In the genomic region with DNA sequence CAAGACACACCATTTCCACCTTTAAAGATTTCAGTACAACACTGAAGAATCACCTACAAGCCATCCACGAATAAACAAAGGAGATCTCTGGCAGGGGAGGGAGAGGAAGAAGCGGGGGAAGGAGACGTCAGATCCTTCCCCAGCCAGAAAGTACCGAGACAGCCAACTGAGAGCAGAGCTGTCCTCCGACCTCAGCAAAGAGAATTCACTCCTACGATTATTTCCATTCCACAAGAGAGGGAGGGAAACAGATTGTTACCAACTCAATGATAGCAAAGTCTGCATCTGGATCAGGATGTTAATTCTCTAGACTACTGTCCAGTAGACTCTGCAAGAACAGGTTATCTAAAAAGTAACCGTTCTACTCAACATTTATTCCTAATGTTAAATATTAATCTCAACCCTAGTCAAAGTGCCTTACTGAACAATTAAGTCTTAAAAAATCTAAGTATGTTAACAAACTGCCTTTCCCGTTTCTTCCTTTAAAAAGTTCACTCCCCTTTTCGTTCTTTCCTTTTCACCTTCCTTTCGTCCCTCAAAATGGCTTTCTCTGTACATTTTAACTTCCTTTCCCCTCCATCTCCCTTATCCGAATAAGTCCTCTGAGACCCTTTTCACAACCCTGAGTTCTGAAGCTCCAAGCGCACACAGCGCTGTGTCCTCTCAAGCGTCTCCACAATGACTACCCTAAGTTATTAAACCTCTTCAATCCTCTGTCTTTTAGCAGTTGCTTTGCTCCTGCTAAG, we compare ENCODE assay signal across 1 cellular context.
TF ChIP-seq lines count a peak whose summit lies in the region.

No MANE protein-coding gene starts in this region.

TF ChIP-seq in K562, 482 proteins besides CTCF, POLR2A, EP300 and RAD21 (continues in another document):
- TF ChIP-seq ZNF224 (CRISPR knock-in tag; IDR thresholded peaks at IDR 0.05) (no peak), PKNOX1 (IDR thresholded peaks at IDR 0.05) (0 out of 2 replicates have a peak, but pooled peaks have one; percentile 5), AFF4 (CRISPR knock-in tag; IDR thresholded peaks at IDR 0.05) (no peak), IRF1 (CRISPR knock-in tag; IDR thresholded peaks at IDR 0.05; ENCODE audit: borderline replicate concordance) (no peak), NKRF (IDR thresholded peaks at IDR 0.05; ENCODE audit: borderline replicate concordance) (peak; percentile 30; the same call in 1 of the 2 replicates), TSHZ1 (CRISPR knock-in tag; IDR thresholded peaks at IDR 0.05) (no peak), GABPA (tag; conservative IDR thresholded peaks at IDR 0.05; ENCODE audit: low read depth) (peak; percentile 71), ARID1B (IDR thresholded peaks at IDR 0.05) (0 out of 2 replicates have a peak, but pooled peaks have one; percentile 11), YY1 (IDR thresholded peaks at IDR 0.05; ENCODE audit: borderline replicate concordance in 1 of 3, control insufficient read depth in 1 of 3, extremely low read depth in 1 of 3, insufficient read depth in 3 of 3, insufficient read length in 1 of 3, insufficient replicate concordance in 2 of 3, low read depth in 1 of 3, low read length in 2 of 3) (peak in 1 of 3 experiments; percentile 9), LARP7 (IDR thresholded peaks at IDR 0.05) (peak; percentile 47; the same call in 1 of the 2 replicates), NFRKB (IDR thresholded peaks at IDR 0.05; ENCODE audit: low read depth) (0 out of 2 replicates have a peak, but pooled peaks have one; percentile 42), SUPT5H (IDR thresholded peaks at IDR 0.05) (peak; percentile 44; the same call in 1 of the 2 replicates), KDM5B (IDR thresholded peaks at IDR 0.05; ENCODE audit: insufficient replicate concordance, low read depth, low read length) (peak; percentile 21), HNRNPH1 (optimal IDR thresholded peaks at IDR 0.05; ENCODE audit: low read depth, low read length) (no peak), ZHX1 (conservative IDR thresholded peaks at IDR 0.05; ENCODE audit: low read length) (no peak)
- TF ChIP-seq, protein P1, sequence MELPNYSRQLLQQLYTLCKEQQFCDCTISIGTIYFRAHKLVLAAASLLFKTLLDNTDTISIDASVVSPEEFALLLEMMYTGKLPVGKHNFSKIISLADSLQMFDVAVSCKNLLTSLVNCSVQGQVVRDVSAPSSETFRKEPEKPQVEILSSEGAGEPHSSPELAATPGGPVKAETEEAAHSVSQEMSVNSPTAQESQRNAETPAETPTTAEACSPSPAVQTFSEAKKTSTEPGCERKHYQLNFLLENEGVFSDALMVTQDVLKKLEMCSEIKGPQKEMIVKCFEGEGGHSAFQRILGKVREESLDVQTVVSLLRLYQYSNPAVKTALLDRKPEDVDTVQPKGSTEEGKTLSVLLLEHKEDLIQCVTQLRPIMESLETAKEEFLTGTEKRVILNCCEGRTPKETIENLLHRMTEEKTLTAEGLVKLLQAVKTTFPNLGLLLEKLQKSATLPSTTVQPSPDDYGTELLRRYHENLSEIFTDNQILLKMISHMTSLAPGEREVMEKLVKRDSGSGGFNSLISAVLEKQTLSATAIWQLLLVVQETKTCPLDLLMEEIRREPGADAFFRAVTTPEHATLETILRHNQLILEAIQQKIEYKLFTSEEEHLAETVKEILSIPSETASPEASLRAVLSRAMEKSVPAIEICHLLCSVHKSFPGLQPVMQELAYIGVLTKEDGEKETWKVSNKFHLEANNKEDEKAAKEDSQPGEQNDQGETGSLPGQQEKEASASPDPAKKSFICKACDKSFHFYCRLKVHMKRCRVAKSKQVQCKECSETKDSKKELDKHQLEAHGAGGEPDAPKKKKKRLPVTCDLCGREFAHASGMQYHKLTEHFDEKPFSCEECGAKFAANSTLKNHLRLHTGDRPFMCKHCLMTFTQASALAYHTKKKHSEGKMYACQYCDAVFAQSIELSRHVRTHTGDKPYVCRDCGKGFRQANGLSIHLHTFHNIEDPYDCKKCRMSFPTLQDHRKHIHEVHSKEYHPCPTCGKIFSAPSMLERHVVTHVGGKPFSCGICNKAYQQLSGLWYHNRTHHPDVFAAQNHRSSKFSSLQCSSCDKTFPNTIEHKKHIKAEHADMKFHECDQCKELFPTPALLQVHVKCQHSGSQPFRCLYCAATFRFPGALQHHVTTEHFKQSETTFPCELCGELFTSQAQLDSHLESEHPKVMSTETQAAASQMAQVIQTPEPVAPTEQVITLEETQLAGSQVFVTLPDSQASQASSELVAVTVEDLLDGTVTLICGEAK (IDR thresholded peaks at IDR 0.05), result peak; percentile 22; the same call in 1 of the 2 replicates
- TF ChIP-seq, protein P1 (CRISPR knock-in tag; IDR thresholded peaks at IDR 0.05), result no peak
- TF ChIP-seq, protein P2, sequence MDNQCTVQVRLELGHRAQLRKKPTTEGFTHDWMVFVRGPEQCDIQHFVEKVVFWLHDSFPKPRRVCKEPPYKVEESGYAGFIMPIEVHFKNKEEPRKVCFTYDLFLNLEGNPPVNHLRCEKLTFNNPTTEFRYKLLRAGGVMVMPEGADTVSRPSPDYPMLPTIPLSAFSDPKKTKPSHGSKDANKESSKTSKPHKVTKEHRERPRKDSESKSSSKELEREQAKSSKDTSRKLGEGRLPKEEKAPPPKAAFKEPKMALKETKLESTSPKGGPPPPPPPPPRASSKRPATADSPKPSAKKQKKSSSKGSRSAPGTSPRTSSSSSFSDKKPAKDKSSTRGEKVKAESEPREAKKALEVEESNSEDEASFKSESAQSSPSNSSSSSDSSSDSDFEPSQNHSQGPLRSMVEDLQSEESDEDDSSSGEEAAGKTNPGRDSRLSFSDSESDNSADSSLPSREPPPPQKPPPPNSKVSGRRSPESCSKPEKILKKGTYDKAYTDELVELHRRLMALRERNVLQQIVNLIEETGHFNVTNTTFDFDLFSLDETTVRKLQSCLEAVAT (IDR thresholded peaks at IDR 0.05), result peak in 1 of 2 experiments; percentile 75; a peak in 2 of 4 replicates
